ENCODE assay signal across 34 cellular contexts in genomic region chr4:114481856-114482255, GRCh38.
"Had no signal": no experiment of that assay in that cellular context is flagged by ENCODE, and none has a peak within 500 bp of the region (broad histone marks: within the 10 kb centered on the region; RNA-seq: fewer than 3 reads in every experiment).

No MANE protein-coding gene starts in this region.

- ATAC-seq: activated CD4-positive, alpha-beta T cell treated with anti-CD3 and anti-CD28 coated beads for 36 hours; activated CD8-positive, alpha-beta memory T cell treated with anti-CD3 and anti-CD28 coated beads, Interleukin-2, amount 10 ng/mL, durations not matched to agents 7 days and 5 days; activated CD8-positive, alpha-beta T cell treated with anti-CD3 and anti-CD28 coated beads, Interleukin-2, amount 10 ng/mL, durations not matched to agents 7 days and 5 days; activated naive CD8-positive, alpha-beta T cell treated with anti-CD3 and anti-CD28 coated beads, Interleukin-2, amount 50 U/mL, for 24 hours; foreskin keratinocyte; gastrocnemius medialis; heart left ventricle; T-helper 17 cell had no signal

- H3K27me3 ChIP-seq: adrenal gland, ascending aorta, breast epithelium, cardiac muscle cell, colonic mucosa, esophagus muscularis mucosa, foreskin keratinocyte, gastrocnemius medialis, heart left ventricle had no signal

- DNase-seq: activated B cell treated with CpG ODN at 0.5 μM for 24 hours; activated CD4-positive, alpha-beta memory T cell treated with anti-CD3 and anti-CD28 coated beads for 36 hours; activated CD4-positive, alpha-beta T cell treated with anti-CD3 and anti-CD28 coated beads for 36 hours; activated CD4-positive, alpha-beta T cell treated with anti-CD3 and anti-CD28 coated beads, Interleukin-2, amount 10 ng/mL, durations not matched to agents 24 days and 14 days; activated CD4-positive, CD25-positive, alpha-beta regulatory T cell treated with anti-CD3 and anti-CD28 coated beads, Interleukin-2, amount 50 U/mL, for 72 hours; activated CD8-positive, alpha-beta memory T cell treated with anti-CD3 and anti-CD28 coated beads, Interleukin-2, amount 10 ng/mL, durations not matched to agents 7 days and 5 days; activated CD8-positive, alpha-beta memory T cell treated with anti-CD3 and anti-CD28 coated beads, Interleukin-2, amount 50 U/mL, for 4 hours; activated CD8-positive, alpha-beta T cell treated with anti-CD3 and anti-CD28 coated beads, Interleukin-2, amount 10 ng/mL, durations not matched to agents 7 days and 5 days; activated effector memory CD4-positive, alpha-beta T cell treated with anti-CD3 and anti-CD28 coated beads, Interleukin-2, amount 50 U/mL, for 16 hours; activated naive CD4-positive, alpha-beta T cell treated with anti-CD3 and anti-CD28 coated beads for 36 hours; activated naive CD8-positive, alpha-beta T cell treated with anti-CD3 and anti-CD28 coated beads for 36 hours; activated naive CD8-positive, alpha-beta T cell treated with anti-CD3 and anti-CD28 coated beads, Interleukin-2, amount 50 U/mL, for 24 hours; activated T-cell treated with anti-CD3 and anti-CD28 coated beads, Interleukin-2, amount 50 U/mL, for 1 hour; activated T-cell treated with anti-CD3 and anti-CD28 coated beads, Interleukin-2, amount 50 U/mL, for 48 hours; adrenal gland; amygdala; central memory CD4-positive, alpha-beta T cell; cerebellar nuclear complex; colonic mucosa; dorsolateral prefrontal cortex; effector memory CD4-positive, alpha-beta T cell; endodermal cell; foreskin keratinocyte; gastrocnemius medialis; glutamatergic neuron; T-helper 1 cell; T-helper 17 cell; T1000; WERI-Rb-1 had no signal

- H3K4me3 ChIP-seq: adrenal gland, ascending aorta, breast epithelium, cardiac muscle cell, colonic mucosa, dorsolateral prefrontal cortex, esophagus muscularis mucosa, gastrocnemius medialis, heart left ventricle had no signal

- H3K27ac ChIP-seq: adrenal gland, ascending aorta, breast epithelium, cardiac muscle cell, colonic mucosa, dorsolateral prefrontal cortex, esophagus muscularis mucosa, foreskin keratinocyte, gastrocnemius medialis, heart left ventricle, WERI-Rb-1 had no signal

- H3K36me3 ChIP-seq: adrenal gland, ascending aorta, breast epithelium, cardiac muscle cell, colonic mucosa, esophagus muscularis mucosa, gastrocnemius medialis, heart left ventricle, WERI-Rb-1 had no signal

- H3K9me3 ChIP-seq: adrenal gland, ascending aorta, breast epithelium, colonic mucosa, esophagus muscularis mucosa, gastrocnemius medialis, heart left ventricle had no signal

- H3K4me1 ChIP-seq: adrenal gland, ascending aorta, breast epithelium, colonic mucosa, esophagus muscularis mucosa, foreskin keratinocyte, gastrocnemius medialis, heart left ventricle had no signal
